ENCODE assay signal across 16 cellular contexts in the genomic region with DNA sequence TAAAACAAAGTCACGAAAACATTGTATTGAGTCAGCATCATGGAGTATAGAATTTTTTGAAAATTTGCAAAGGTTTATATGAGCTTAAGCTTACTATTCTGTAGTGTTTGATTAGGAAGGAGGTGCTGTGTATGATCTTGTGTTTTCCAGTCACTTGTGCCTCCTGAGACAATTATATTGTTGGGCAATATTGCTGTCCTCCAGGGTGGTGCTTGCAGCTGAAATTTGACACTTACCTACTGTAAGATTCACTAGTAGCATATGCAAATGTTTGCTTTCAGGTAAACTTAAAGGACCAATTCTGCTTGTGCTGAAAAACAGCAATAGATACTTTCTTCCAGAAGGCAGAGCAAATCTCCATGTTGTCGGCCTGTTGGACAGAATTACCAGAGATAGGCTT.
"Had no signal": no experiment of that assay in that cellular context is flagged by ENCODE, and none has a peak within 500 bp of the region (broad histone marks: within the 10 kb centered on the region; RNA-seq: fewer than 3 reads in every experiment).

No MANE protein-coding gene starts in this region.

- H3K36me3 Mint-ChIP-seq: activated naive CD8-positive, alpha-beta T cell treated with anti-CD3 and anti-CD28 coated beads, Interleukin-2, amount 10 ng/mL, durations not matched to agents 7 days and 5 days; natural killer cell; stimulated activated effector memory CD8-positive, alpha-beta T cell treated with anti-CD3 and anti-CD28 coated beads, Interleukin-12 subunit alpha, Interleukin-12 subunit beta, amount 100 ng/mL, for 72 hours had no signal

- H3K36me3 ChIP-seq: esophagus muscularis mucosa, tibial artery, uterus had no signal

- H3K27me3 Mint-ChIP-seq: activated CD4-positive, alpha-beta memory T cell treated with anti-CD3 and anti-CD28 coated beads, Interleukin-2, amount 10 ng/mL, durations not matched to agents 7 days and 5 days; activated CD4-positive, alpha-beta T cell treated with anti-CD3 and anti-CD28 coated beads for 36 hours had no signal

- H3K4me3 ChIP-seq: dorsolateral prefrontal cortex, esophagus muscularis mucosa, mucosa of descending colon, skin epidermis, tibial artery, uterus had no signal

- H3K9me3 ChIP-seq: mucosa of descending colon, uterus had no signal

- H3K27me3 ChIP-seq: dorsolateral prefrontal cortex, esophagus muscularis mucosa, tibial artery, uterus had no signal

- H3K27ac ChIP-seq: dorsolateral prefrontal cortex, esophagus muscularis mucosa, skin epidermis, tibial artery, uterus, VCaP had no signal

- DNase-seq: activated CD4-positive, alpha-beta memory T cell treated with anti-CD3 and anti-CD28 coated beads, Interleukin-2, amount 10 ng/mL, durations not matched to agents 7 days and 5 days; activated CD4-positive, alpha-beta T cell treated with anti-CD3 and anti-CD28 coated beads for 36 hours; activated gamma-delta T cell treated with Interleukin-2 at 50 U/mL for 16 hours; activated naive CD8-positive, alpha-beta T cell treated with anti-CD3 and anti-CD28 coated beads, Interleukin-2, amount 10 ng/mL, durations not matched to agents 7 days and 5 days; activated T-cell treated with anti-CD3 and anti-CD28 coated beads, Interleukin-2, amount 50 U/mL, for 72 hours; anterior cingulate cortex; dorsolateral prefrontal cortex; mucosa of descending colon; natural killer cell; posterior cingulate gyrus; tibial artery; uterus had no signal

- H3K4me1 ChIP-seq: tibial artery, uterus had no signal

- H3K4me1 Mint-ChIP-seq: activated CD4-positive, alpha-beta memory T cell treated with anti-CD3 and anti-CD28 coated beads, Interleukin-2, amount 10 ng/mL, durations not matched to agents 7 days and 5 days; activated CD4-positive, alpha-beta T cell treated with anti-CD3 and anti-CD28 coated beads for 36 hours; activated naive CD8-positive, alpha-beta T cell treated with anti-CD3 and anti-CD28 coated beads, Interleukin-2, amount 10 ng/mL, durations not matched to agents 7 days and 5 days; natural killer cell; stimulated activated effector memory CD8-positive, alpha-beta T cell treated with anti-CD3 and anti-CD28 coated beads, Interleukin-12 subunit alpha, Interleukin-12 subunit beta, amount 100 ng/mL, for 72 hours had no signal

- H3K27ac Mint-ChIP-seq: activated CD4-positive, alpha-beta memory T cell treated with anti-CD3 and anti-CD28 coated beads, Interleukin-2, amount 10 ng/mL, durations not matched to agents 7 days and 5 days; activated CD4-positive, alpha-beta T cell treated with anti-CD3 and anti-CD28 coated beads for 36 hours; activated naive CD8-positive, alpha-beta T cell treated with anti-CD3 and anti-CD28 coated beads, Interleukin-2, amount 10 ng/mL, durations not matched to agents 7 days and 5 days; activated T-cell treated with anti-CD3 and anti-CD28 coated beads, Interleukin-2, amount 50 U/mL, for 72 hours; natural killer cell; stimulated activated effector memory CD8-positive, alpha-beta T cell treated with anti-CD3 and anti-CD28 coated beads, Interleukin-12 subunit alpha, Interleukin-12 subunit beta, amount 100 ng/mL, for 72 hours had no signal

- H3K4me3 Mint-ChIP-seq: activated CD4-positive, alpha-beta memory T cell treated with anti-CD3 and anti-CD28 coated beads, Interleukin-2, amount 10 ng/mL, durations not matched to agents 7 days and 5 days; activated CD4-positive, alpha-beta T cell treated with anti-CD3 and anti-CD28 coated beads for 36 hours; activated naive CD8-positive, alpha-beta T cell treated with anti-CD3 and anti-CD28 coated beads, Interleukin-2, amount 10 ng/mL, durations not matched to agents 7 days and 5 days; activated T-cell treated with anti-CD3 and anti-CD28 coated beads, Interleukin-2, amount 50 U/mL, for 72 hours; natural killer cell; stimulated activated effector memory CD8-positive, alpha-beta T cell treated with anti-CD3 and anti-CD28 coated beads, Interleukin-12 subunit alpha, Interleukin-12 subunit beta, amount 100 ng/mL, for 72 hours had no signal

- H3K9me3 Mint-ChIP-seq: activated CD4-positive, alpha-beta memory T cell treated with anti-CD3 and anti-CD28 coated beads, Interleukin-2, amount 10 ng/mL, durations not matched to agents 7 days and 5 days had no signal

- ATAC-seq: activated CD4-positive, alpha-beta T cell treated with anti-CD3 and anti-CD28 coated beads for 36 hours; activated T-cell treated with anti-CD3 and anti-CD28 coated beads, Interleukin-2, amount 50 U/mL, for 72 hours; mucosa of descending colon; natural killer cell; stimulated activated effector memory CD8-positive, alpha-beta T cell treated with anti-CD3 and anti-CD28 coated beads, Interleukin-12 subunit alpha, Interleukin-12 subunit beta, amount 100 ng/mL, for 72 hours had no signal
